Comparison of ENCODE assay signal across 10 cellular contexts in the genomic region with DNA sequence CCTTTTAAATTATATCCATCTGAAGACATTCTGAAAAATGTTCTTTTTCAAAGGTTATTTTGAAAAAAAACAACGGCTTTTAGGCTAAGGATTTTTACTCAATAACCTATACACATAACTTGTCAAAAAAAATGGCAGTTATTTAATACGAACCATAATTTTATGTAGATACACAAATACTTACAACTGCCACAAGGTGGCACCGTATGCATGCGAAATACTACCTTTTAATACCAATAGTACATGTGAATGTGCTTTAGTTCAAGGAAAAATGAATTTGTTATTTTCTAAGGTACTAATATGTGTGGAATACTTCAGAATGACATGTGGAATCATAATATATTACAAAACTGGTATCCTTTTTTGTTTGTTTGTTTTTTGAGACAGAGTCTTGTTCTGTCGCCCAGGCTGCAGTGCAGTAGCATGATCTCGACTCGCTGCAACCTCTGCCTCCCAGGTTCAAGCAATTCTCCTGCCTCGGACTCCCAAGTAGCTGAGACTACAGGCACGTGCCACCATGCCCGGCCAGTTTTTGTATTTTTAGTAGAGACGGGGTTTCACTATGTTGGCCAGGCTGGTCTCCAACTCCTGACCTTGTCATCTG. TPM values are rescaled to one million over a fixed set of nuclear protein-coding genes. Genes with fewer than 3 reads are reported as not detected.
DNase-seq lines count a peak whose midpoint lies in the region; ATAC-seq and TF ChIP-seq lines count a peak whose summit lies in the region.
"Had no signal": no experiment of that assay in that cellular context is flagged by ENCODE, and none has a peak within 500 bp of the region (broad histone marks: within the 10 kb centered on the region; RNA-seq: fewer than 3 reads in every experiment).

No MANE protein-coding gene starts in this region.

- no peaks in the 10 kb centered on the region for H3K27me3 Mint-ChIP-seq in activated naive CD8-positive, alpha-beta T cell treated with anti-CD3 and anti-CD28 coated beads for 36 hours
- H3K27me3 Mint-ChIP-seq: activated naive CD8-positive, alpha-beta T cell treated with anti-CD3 and anti-CD28 coated beads, Interleukin-2, amount 10 ng/mL, durations not matched to agents 7 days and 5 days had no signal

- H3K36me3 ChIP-seq in HAP-1 (replicated peaks) (no peaks in the 10 kb centered on the region), hepatocyte (replicated peaks; ENCODE audit: insufficient read depth, low read depth) (no peaks in the 10 kb centered on the region)

- no peaks in the 10 kb centered on the region for H3K9me3 Mint-ChIP-seq in activated naive CD8-positive, alpha-beta T cell treated with anti-CD3 and anti-CD28 coated beads for 36 hours
- H3K9me3 Mint-ChIP-seq: activated naive CD8-positive, alpha-beta T cell treated with anti-CD3 and anti-CD28 coated beads, Interleukin-2, amount 10 ng/mL, durations not matched to agents 7 days and 5 days; stimulated activated effector memory CD8-positive, alpha-beta T cell treated with anti-CD3 and anti-CD28 coated beads, Interleukin-12 subunit alpha, Interleukin-12 subunit beta, amount 100 ng/mL, for 72 hours had no signal

- H3K4me1 Mint-ChIP-seq in activated naive CD8-positive, alpha-beta T cell treated with anti-CD3 and anti-CD28 coated beads for 36 hours = peaks cover 25% of the 10 kb centered on the region

- WGBS in hepatocyte (ENCODE audit: low lambda C conversion rate, missing lambda C conversion rate) = 63% methylated on average over 11 of the region's 11 CpGs

- no peaks in the 10 kb centered on the region for H3K9me2 ChIP-seq in hepatocyte (replicated peaks; ENCODE audit: insufficient read depth)

- H3K4me3 ChIP-seq in HAP-1 = no peak overlapping the region
- no peak overlapping the region for H3K4me3 ChIP-seq in hepatocyte

- H3K4me1 ChIP-seq in HAP-1 (peaks cover 24% of the 10 kb centered on the region), hepatocyte (ENCODE audit: insufficient read depth) (peaks cover 8% of the 10 kb centered on the region)

- H3K9me3 ChIP-seq in HAP-1 (no peaks in the 10 kb centered on the region), hepatocyte (ENCODE audit: low read depth) (no peaks in the 10 kb centered on the region)

- no peaks in the 10 kb centered on the region for H4K20me1 ChIP-seq in hepatocyte (ENCODE audit: insufficient read depth, poor library complexity, severe bottlenecking)

- no peak overlapping the region for H2AFZ ChIP-seq in hepatocyte

- no peak overlapping the region for H3K4me2 ChIP-seq in hepatocyte

- no peak for ATAC-seq in HG03108 (IDR thresholded peaks at IDR 0.05; ENCODE audit: unreplicated experiment)
- ATAC-seq: stimulated activated effector memory CD8-positive, alpha-beta T cell treated with anti-CD3 and anti-CD28 coated beads, Interleukin-12 subunit alpha, Interleukin-12 subunit beta, amount 100 ng/mL, for 72 hours had no signal

- peaks cover 12% of the 10 kb centered on the region for H3K79me2 ChIP-seq in hepatocyte

- peak; percentile 74 for DNase-seq in EH (ENCODE audit: low read depth)
- DNase-seq in HAP-1 (ENCODE audit: low spot score in 2 of 2) = peak; percentile 59 to 65
- peak; percentile 31 for DNase-seq in NCI-H748 treated with DMSO at 0.1 percent for 48 hours (lab: John Stamatoyannopoulos, UW)
- peak; percentile 28 for DNase-seq in activated naive CD8-positive, alpha-beta T cell treated with anti-CD3 and anti-CD28 coated beads for 36 hours
- DNase-seq in hepatocyte (ENCODE audit: low spot score) = peak; percentile 65
- peak; percentile 46 for DNase-seq in stimulated activated CD4-positive, alpha-beta T cell treated with anti-CD3 and anti-CD28 coated beads, Interleukin-15, amount 100 ng/mL, for 24 hours
- no peak for DNase-seq in ecto neural progenitor cell (ENCODE audit: low spot score)
- DNase-seq: activated naive CD8-positive, alpha-beta T cell treated with anti-CD3 and anti-CD28 coated beads, Interleukin-2, amount 10 ng/mL, durations not matched to agents 7 days and 5 days had no signal

- no peak overlapping the region for H3K27ac Mint-ChIP-seq in activated naive CD8-positive, alpha-beta T cell treated with anti-CD3 and anti-CD28 coated beads for 36 hours
- H3K27ac Mint-ChIP-seq: activated naive CD8-positive, alpha-beta T cell treated with anti-CD3 and anti-CD28 coated beads, Interleukin-2, amount 10 ng/mL, durations not matched to agents 7 days and 5 days; stimulated activated effector memory CD8-positive, alpha-beta T cell treated with anti-CD3 and anti-CD28 coated beads, Interleukin-12 subunit alpha, Interleukin-12 subunit beta, amount 100 ng/mL, for 72 hours had no signal

- in situ Hi-C loops in HAP-1 (cut with MboI; ENCODE audit: low sequenced_read_pairs) = loop anchor here (10.0 kb wide), 1 partner anchor 1024 kb away; no protein-coding TSS in a partner anchor

- H3K36me3 Mint-ChIP-seq in activated naive CD8-positive, alpha-beta T cell treated with anti-CD3 and anti-CD28 coated beads for 36 hours = peaks cover 4% of the 10 kb centered on the region
- H3K36me3 Mint-ChIP-seq: activated naive CD8-positive, alpha-beta T cell treated with anti-CD3 and anti-CD28 coated beads, Interleukin-2, amount 10 ng/mL, durations not matched to agents 7 days and 5 days had no signal

- no peaks in the 10 kb centered on the region for H3K27me3 ChIP-seq in HAP-1 (ENCODE audit: low read depth)
- no peaks in the 10 kb centered on the region for H3K27me3 ChIP-seq in hepatocyte

- peak; percentile 68 for TF ChIP-seq CTCF in hepatocyte (IDR thresholded peaks at IDR 0.05; ENCODE audit: poor library complexity)

- no peak overlapping the region for H3K27ac ChIP-seq in hepatocyte

- H3K4me3 Mint-ChIP-seq in activated naive CD8-positive, alpha-beta T cell treated with anti-CD3 and anti-CD28 coated beads for 36 hours = no peak overlapping the region
- H3K4me3 Mint-ChIP-seq: activated naive CD8-positive, alpha-beta T cell treated with anti-CD3 and anti-CD28 coated beads, Interleukin-2, amount 10 ng/mL, durations not matched to agents 7 days and 5 days; stimulated activated effector memory CD8-positive, alpha-beta T cell treated with anti-CD3 and anti-CD28 coated beads, Interleukin-12 subunit alpha, Interleukin-12 subunit beta, amount 100 ng/mL, for 72 hours had no signal

RNA-seq across cellular contexts. Expression of gene MAD2L1, which starts 4.6 kb away (rescaled TPM):
- total RNA-seq in activated naive CD8-positive, alpha-beta T cell treated with anti-CD3 and anti-CD28 coated beads for 36 hours = 100 to 1,000 TPM in 1 of 2 experiments, 10 to 100 TPM in 1; 100.0 to 106 TPM
- 13.8 and 16.0 TPM in 2 replicates for total RNA-seq in hepatocyte
- 16.6 and 21.7 TPM in 2 replicates for polyA plus RNA-seq in hepatocyte
